Comparison of ENCODE assay signal across 8 cellular contexts in genomic region chr15:74365619-74366445, GRCh38.
DNase-seq lines count a peak whose midpoint lies in the region; ATAC-seq and TF ChIP-seq lines count a peak whose summit lies in the region.

No MANE protein-coding gene starts in this region.

- H3K27me3 ChIP-seq in NT2/D1 (ENCODE audit: insufficient read depth, insufficient read length) = no peaks in the 10 kb centered on the region
- H3K27me3 ChIP-seq in mucosa of rectum (ENCODE audit: control insufficient read depth in 2 of 2, insufficient read depth in 2 of 2, low read length in 2 of 2) = peaks cover 21 to 23% of the 10 kb centered on the region in 2 donors

- peaks cover 8% of the 10 kb centered on the region for H3K4me1 ChIP-seq in NT2/D1 (ENCODE audit: insufficient read depth, insufficient read length)
- peaks cover 0 to 6% of the 10 kb centered on the region in 2 donors for H3K4me1 ChIP-seq in mucosa of rectum (ENCODE audit: control insufficient read depth in 2 of 2, insufficient read depth in 2 of 2, low read length in 2 of 2)

- no peaks in the 10 kb centered on the region for H3K9me3 ChIP-seq in NT2/D1 (ENCODE audit: insufficient read depth, low read length)
- H3K9me3 ChIP-seq in mucosa of rectum (ENCODE audit: control insufficient read depth in 2 of 2, low read length in 2 of 2) = no peaks in the 10 kb centered on the region

- H3K4me3 ChIP-seq in NT2/D1 (ENCODE audit: insufficient read length, low read depth) (peak overlapping the region; percentile 60), mucosa of rectum (ENCODE audit: low read length in 2 of 2) (peak overlapping the region; percentile 24 to 56)

- peak overlapping the region in 1 of 2 donors; percentile 29 for H3K27ac ChIP-seq in mucosa of rectum (ENCODE audit: low read depth in 2 of 2, low read length in 2 of 2)

- peaks cover 8% of the 10 kb centered on the region for H3K36me3 ChIP-seq in NT2/D1 (ENCODE audit: insufficient read depth, insufficient read length, low read length)
- no peaks in the 10 kb centered on the region for H3K36me3 ChIP-seq in mucosa of rectum (ENCODE audit: control insufficient read depth in 2 of 2, insufficient read depth in 2 of 2, low read length in 2 of 2)

- DNase-seq in AG20443 (ENCODE audit: low spot score) (peak; percentile 85), NT2/D1 (ENCODE audit: low read depth, low spot score) (no peak), erythroblast (lab: John Stamatoyannopoulos, UW) (peak; percentile 22 to 24), NCI-H2081 (lab: John Stamatoyannopoulos, UW) (no peak), middle frontal gyrus (ENCODE audit: extremely low spot score, low spot score) (no peak)
- DNase-seq in stimulated activated CD4-positive, alpha-beta T cell treated with anti-CD3 and anti-CD28 coated beads, Interleukin-4, amount 100 ng/mL, for 4 hours = no peak

- TF ChIP-seq POLR2A in erythroblast (IDR thresholded peaks at IDR 0.05; ENCODE audit: low read length) = no peak

- ATAC-seq in HG02884 (IDR thresholded peaks at IDR 0.05; ENCODE audit: unreplicated experiment) = no peak

- H3K9ac ChIP-seq in NT2/D1 (ENCODE audit: insufficient read length, low read depth) = peak overlapping the region; percentile 79
- peak overlapping the region in 1 of 2 donors; percentile 54 for H3K9ac ChIP-seq in mucosa of rectum (ENCODE audit: low read depth in 1 of 2, low read length in 2 of 2)

Comparison
In these comparisons a context has a peak if more than half of its experiments do, and no peak if none do; other contexts are left out.
1. DNase-seq: peak in AG20443 (single experiment) and erythroblast (2 of 2); none in NT2/D1 (single experiment), NCI-H2081 (0 of 2), middle frontal gyrus (single experiment) and stimulated activated CD4-positive, alpha-beta T cell treated with anti-CD3 and anti-CD28 coated beads, Interleukin-4, amount 100 ng/mL, for 4 hours (0 of 2).